ENCODE assay signal across 13 cellular contexts in the genomic region with DNA sequence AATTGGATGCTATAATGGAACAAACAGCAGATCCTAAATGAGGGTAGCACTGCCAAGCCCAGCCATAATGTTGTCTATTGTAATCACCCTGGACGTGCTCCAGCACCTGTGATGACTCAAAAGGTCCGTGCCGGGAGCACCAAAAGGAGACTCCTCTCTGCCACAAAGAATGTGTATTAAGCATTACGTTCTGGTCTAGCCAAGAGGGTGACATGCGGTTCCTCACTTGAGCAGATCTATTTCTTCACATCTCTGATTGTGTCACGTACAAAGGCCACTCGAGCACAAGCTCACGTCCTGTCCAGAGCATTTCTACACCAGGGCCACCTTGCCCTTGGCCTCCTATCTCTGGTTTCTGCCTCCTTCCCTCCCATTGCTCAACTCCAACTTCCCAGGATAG.
DNase-seq lines count a peak whose midpoint lies in the region; ATAC-seq and TF ChIP-seq lines count a peak whose summit lies in the region.
"Had no signal": no experiment of that assay in that cellular context is flagged by ENCODE, and none has a peak within 500 bp of the region (broad histone marks: within the 10 kb centered on the region; RNA-seq: fewer than 3 reads in every experiment).

No MANE protein-coding gene starts in this region.

- no peaks in the 10 kb centered on the region for H3K36me3 ChIP-seq in neural progenitor cell

- H3K79me2 ChIP-seq in neural progenitor cell (ENCODE audit: low read depth) = no peaks in the 10 kb centered on the region
- H3K79me2 ChIP-seq: hepatocyte had no signal

- H3F3A ChIP-seq in neural progenitor cell (ENCODE audit: low read depth) = no peaks in the 10 kb centered on the region

- no peak for TF ChIP-seq CTCF in astrocyte of the spinal cord (IDR thresholded peaks at IDR 0.05; ENCODE audit: low read depth, low read length)
- TF ChIP-seq CTCF in neural progenitor cell (IDR thresholded peaks at IDR 0.05) = no peak

- H3K4me1 ChIP-seq in neural progenitor cell = peaks cover 3% of the 10 kb centered on the region

- no peak overlapping the region for H3K9ac ChIP-seq in neural progenitor cell

- H3K27me3 Mint-ChIP-seq in neural progenitor cell (ENCODE audit: insufficient read depth, low read depth) = peaks cover 2% of the 10 kb centered on the region

- no peaks in the 10 kb centered on the region for H3K36me3 Mint-ChIP-seq in neural progenitor cell

- H3K27me3 ChIP-seq in neural progenitor cell = no peaks in the 10 kb centered on the region
- H3K27me3 ChIP-seq: hepatocyte had no signal

- intact Hi-C loops in Right ventricle myocardium superior (cut with DNase I) = no loop called here

- H3K27ac ChIP-seq in neural progenitor cell = no peak overlapping the region
- H3K27ac ChIP-seq: hepatocyte had no signal

- no peak overlapping the region for H3K4me3 ChIP-seq in astrocyte of the spinal cord (ENCODE audit: low read depth, low read length)
- no peak overlapping the region for H3K4me3 ChIP-seq in neural progenitor cell
- H3K4me3 ChIP-seq: hepatocyte had no signal

- H3K9me3 ChIP-seq in neural progenitor cell (ENCODE audit: low read depth) = no peaks in the 10 kb centered on the region

- no peak overlapping the region for H3K4me2 ChIP-seq in neural progenitor cell
- H3K4me2 ChIP-seq: hepatocyte had no signal

- peaks cover 10% of the 10 kb centered on the region for H3K4me1 Mint-ChIP-seq in neural progenitor cell

- H3K9me3 Mint-ChIP-seq in neural progenitor cell = no peaks in the 10 kb centered on the region

- no peak overlapping the region for H2AFZ ChIP-seq in neural progenitor cell (replicated peaks)
- H2AFZ ChIP-seq: hepatocyte had no signal

- ATAC-seq in GM19035 (IDR thresholded peaks at IDR 0.05; ENCODE audit: unreplicated experiment) = no peak
- ATAC-seq in Right ventricle myocardium superior (ENCODE audit: poor library complexity) = no peak
- ATAC-seq in HG03045 (IDR thresholded peaks at IDR 0.05; ENCODE audit: unreplicated experiment) = no peak
- ATAC-seq: Panc1 had no signal

- in situ Hi-C loops in astrocyte of the spinal cord (cut with HindIII; ENCODE audit: low sequenced_read_pairs) = no loop called here

- no peaks in the 10 kb centered on the region for H4K20me1 ChIP-seq in neural progenitor cell (ENCODE audit: low read depth)

- H3K4me3 Mint-ChIP-seq in neural progenitor cell = no peak overlapping the region

- H3K27ac Mint-ChIP-seq in neural progenitor cell = peak overlapping the region; percentile 25

- DNase-seq in GM03348 (ENCODE audit: low spot score) (peak; percentile 31), NCI-H2029 (lab: John Stamatoyannopoulos, UW) (peak; percentile 91), astrocyte of the spinal cord (ENCODE audit: low read depth, low spot score) (peak; percentile 66), neural progenitor cell (ENCODE audit: low spot score) (no peak), Right ventricle myocardium superior (no peak), activated gamma-delta T cell (lab: John Stamatoyannopoulos, UW) (no peak)
- DNase-seq: activated CD8-positive, alpha-beta memory T cell treated with anti-CD3 and anti-CD28 coated beads, Interleukin-2, amount 50 U/mL, for 48 hours; DMS 273 treated with DMSO at 0.1 percent for 48 hours; stimulated activated CD4-positive, alpha-beta T cell treated with anti-CD3 and anti-CD28 coated beads, Interleukin-4, amount 100 ng/mL, for 4 hours had no signal

Comparison
In these comparisons a context has a peak if more than half of its experiments do, and no peak if none do; other contexts are left out.
1. DNase-seq: peak in GM03348 (single experiment), NCI-H2029 (single experiment) and astrocyte of the spinal cord (single experiment); none in neural progenitor cell (single experiment), Right ventricle myocardium superior (single experiment) and activated gamma-delta T cell (single experiment).